Comparison of ENCODE assay signal across 1 cellular context in genomic region chrX:40093586-40093985, GRCh38.
TF ChIP-seq lines count a peak whose summit lies in the region.

No MANE protein-coding gene starts in this region.

TF ChIP-seq in HepG2, 621 proteins besides CTCF, POLR2A, EP300 and RAD21 (continued from another document):
- TF ChIP-seq SKIL (CRISPR knock-in tag; IDR thresholded peaks at IDR 0.05; ENCODE audit: borderline replicate concordance), result no peak
- TF ChIP-seq ZBTB4 (CRISPR knock-in tag; IDR thresholded peaks at IDR 0.05; ENCODE audit: borderline replicate concordance), result no peak
- no peak for TF ChIP-seq ZNF672 (CRISPR knock-in tag; IDR thresholded peaks at IDR 0.05)
- TF ChIP-seq NFE2L1 (CRISPR knock-in tag; IDR thresholded peaks at IDR 0.05; ENCODE audit: borderline replicate concordance), result no peak
- TF ChIP-seq CCAR2 (optimal IDR thresholded peaks at IDR 0.05; ENCODE audit: low read depth, low read length), result no peak
- TF ChIP-seq DNMT1 (CRISPR knock-in tag; IDR thresholded peaks at IDR 0.05), result no peak
- no peak for TF ChIP-seq UBTF (CRISPR knock-in tag; IDR thresholded peaks at IDR 0.05)
- TF ChIP-seq MED8 (CRISPR knock-in tag; IDR thresholded peaks at IDR 0.05; ENCODE audit: insufficient replicate concordance), result no peak
- no peak for TF ChIP-seq PLSCR1 (CRISPR knock-in tag; IDR thresholded peaks at IDR 0.05; ENCODE audit: borderline replicate concordance)
- TF ChIP-seq ATF3 (CRISPR knock-in tag; IDR thresholded peaks at IDR 0.05), result no peak
- no peak for TF ChIP-seq KAT7 (CRISPR knock-in tag; IDR thresholded peaks at IDR 0.05; ENCODE audit: borderline replicate concordance)
TF ChIP-seq in HepG2: peak in this region for 0.
